ENCODE assay signal across 8 cellular contexts in genomic region chr7:516606-517456, GRCh38. TPM values are rescaled to one million over a fixed set of nuclear protein-coding genes. Genes with fewer than 3 reads are reported as not detected.
DNase-seq lines count a peak whose midpoint lies in the region; ATAC-seq and TF ChIP-seq lines count a peak whose summit lies in the region.

No MANE protein-coding gene starts in this region.

- ATAC-seq in omental fat pad (ENCODE audit: low FRiP score) (peak; percentile 62), HG02610 (IDR thresholded peaks at IDR 0.05; ENCODE audit: unreplicated experiment) (no peak), HG03095 (IDR thresholded peaks at IDR 0.05; ENCODE audit: unreplicated experiment) (no peak), HG03378 (IDR thresholded peaks at IDR 0.05; ENCODE audit: unreplicated experiment) (no peak)

- TF ChIP-seq CTCF in RWPE1 (conservative IDR thresholded peaks at IDR 0.05; ENCODE audit: low read depth) (no peak), omental fat pad (IDR thresholded peaks at IDR 0.05) (no peak)

- H3K27ac ChIP-seq in RWPE1 = peak overlapping the region; percentile 98

- CTCF ChIA-PET in RWPE1 (lab: Yijun Ruan, JAX) = interaction anchor here (0.7 kb wide), 1 partner anchor 189 kb away, joined by 3 read pairs; no protein-coding TSS in a partner anchor

- DNase-seq in GM03348 (ENCODE audit: low spot score) = peak; percentile 84
- no peak for DNase-seq in RWPE1 (ENCODE audit: low spot score)
- peak; percentile 65 for DNase-seq in fibroblast of gingiva (ENCODE audit: low read depth)
- DNase-seq in omental fat pad (ENCODE audit: low spot score) = no peak
- no peak for DNase-seq in NCI-H2081 (lab: John Stamatoyannopoulos, UW)

- POLR2A ChIA-PET in RWPE1 (lab: Yijun Ruan, JAX; ENCODE audit: low non-redundant PET) = no interaction called here

RNA-seq across cellular contexts. Expression of gene PDGFA, which starts 2.8 kb away (rescaled TPM):
- 10 to 100 TPM in 1 of 4 donors, 1 to 10 TPM in 3; 7.0 to 23.7 (median 8.8) TPM for total RNA-seq in omental fat pad

Comparison
In these comparisons a context has a peak if more than half of its experiments do, and no peak if none do; other contexts are left out.
1. DNase-seq: peak in GM03348 (single experiment) and fibroblast of gingiva (single experiment); none in RWPE1 (single experiment), omental fat pad (single experiment) and NCI-H2081 (0 of 2).